Comparison of ENCODE assay signal across 1 cellular context in the genomic region with DNA sequence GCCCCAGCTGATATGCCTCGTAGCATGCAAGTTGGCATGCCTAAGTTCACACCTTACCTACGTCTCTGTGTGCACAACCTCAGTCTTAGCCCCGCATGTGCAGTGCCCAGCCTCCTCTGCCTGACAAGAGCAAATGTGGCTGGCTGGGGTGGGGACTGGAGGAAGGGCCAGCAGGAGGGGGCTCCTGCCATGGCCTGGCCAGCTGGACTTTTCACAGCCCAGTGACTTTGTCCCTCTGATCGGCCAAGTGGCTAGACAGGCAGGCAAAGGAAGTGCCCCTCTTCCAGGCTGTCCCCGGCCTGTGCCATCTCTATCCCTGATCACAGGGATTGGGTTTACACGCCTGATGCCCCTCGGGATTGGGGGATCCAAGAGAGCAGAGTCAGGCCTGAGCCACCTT.
TF ChIP-seq lines count a peak whose summit lies in the region.

No MANE protein-coding gene starts in this region.

TF ChIP-seq in GM12878, 131 proteins besides CTCF, POLR2A, EP300 and RAD21 (continued from another document):
- TF ChIP-seq CREM (IDR thresholded peaks at IDR 0.05; ENCODE audit: low read depth), result no peak
- TF ChIP-seq, protein P1, sequence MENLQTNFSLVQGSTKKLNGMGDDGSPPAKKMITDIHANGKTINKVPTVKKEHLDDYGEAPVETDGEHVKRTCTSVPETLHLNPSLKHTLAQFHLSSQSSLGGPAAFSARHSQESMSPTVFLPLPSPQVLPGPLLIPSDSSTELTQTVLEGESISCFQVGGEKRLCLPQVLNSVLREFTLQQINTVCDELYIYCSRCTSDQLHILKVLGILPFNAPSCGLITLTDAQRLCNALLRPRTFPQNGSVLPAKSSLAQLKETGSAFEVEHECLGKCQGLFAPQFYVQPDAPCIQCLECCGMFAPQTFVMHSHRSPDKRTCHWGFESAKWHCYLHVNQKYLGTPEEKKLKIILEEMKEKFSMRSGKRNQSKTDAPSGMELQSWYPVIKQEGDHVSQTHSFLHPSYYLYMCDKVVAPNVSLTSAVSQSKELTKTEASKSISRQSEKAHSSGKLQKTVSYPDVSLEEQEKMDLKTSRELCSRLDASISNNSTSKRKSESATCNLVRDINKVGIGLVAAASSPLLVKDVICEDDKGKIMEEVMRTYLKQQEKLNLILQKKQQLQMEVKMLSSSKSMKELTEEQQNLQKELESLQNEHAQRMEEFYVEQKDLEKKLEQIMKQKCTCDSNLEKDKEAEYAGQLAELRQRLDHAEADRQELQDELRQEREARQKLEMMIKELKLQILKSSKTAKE (IDR thresholded peaks at IDR 0.05; ENCODE audit: low read depth, poor library complexity, severe bottlenecking), result no peak
